ENCODE assay signal across 20 cellular contexts in the genomic region with DNA sequence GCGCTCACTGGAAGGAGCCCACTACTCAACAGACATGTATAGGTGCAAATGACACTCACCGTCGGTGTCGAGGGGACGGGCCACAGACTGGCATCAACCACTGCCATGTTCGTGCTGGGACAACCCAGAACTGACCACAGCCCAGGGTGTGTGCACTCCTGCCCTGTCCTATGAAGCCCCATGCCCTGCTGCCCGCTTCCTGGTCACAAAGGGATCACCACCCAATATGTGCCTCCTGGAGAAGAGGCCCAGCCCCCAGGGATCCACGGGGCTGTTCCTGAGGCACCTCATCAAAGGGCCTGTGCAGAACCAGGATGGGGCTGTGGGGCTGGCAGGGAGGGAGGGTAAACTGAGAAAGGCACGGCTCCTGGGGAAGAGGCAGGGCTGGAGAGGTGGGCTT. TPM values are rescaled to one million over a fixed set of nuclear protein-coding genes. Genes with fewer than 3 reads are reported as not detected.
"Had no signal": no experiment of that assay in that cellular context is flagged by ENCODE, and none has a peak within 500 bp of the region (broad histone marks: within the 10 kb centered on the region; RNA-seq: fewer than 3 reads in every experiment).

No MANE protein-coding gene starts in this region.

- FAIRE-seq: colon, endothelial cell of umbilical vein, kidney, TTC549 had no signal

- H3K27ac ChIP-seq: esophagus squamous epithelium, psoas muscle, thyroid gland had no signal

- H3K27me3 ChIP-seq: esophagus squamous epithelium, thyroid gland had no signal

- H3K4me3 Mint-ChIP-seq: activated CD4-positive, alpha-beta T cell treated with anti-CD3 and anti-CD28 coated beads, Interleukin-2, amount 10 ng/mL, durations not matched to agents 24 days and 14 days; activated naive CD4-positive, alpha-beta T cell treated with anti-CD3 and anti-CD28 coated beads, Interleukin-2, amount 50 U/mL, for 24 hours; nephron progenitor cell; WTC11 had no signal

- H3K27me3 Mint-ChIP-seq: activated CD4-positive, alpha-beta T cell treated with anti-CD3 and anti-CD28 coated beads, Interleukin-2, amount 10 ng/mL, durations not matched to agents 24 days and 14 days; activated naive CD4-positive, alpha-beta T cell treated with anti-CD3 and anti-CD28 coated beads, Interleukin-2, amount 50 U/mL, for 24 hours had no signal

- H3K9me3 Mint-ChIP-seq: activated CD4-positive, alpha-beta T cell treated with anti-CD3 and anti-CD28 coated beads, Interleukin-2, amount 10 ng/mL, durations not matched to agents 24 days and 14 days; activated naive CD4-positive, alpha-beta T cell treated with anti-CD3 and anti-CD28 coated beads, Interleukin-2, amount 50 U/mL, for 24 hours; WTC11 had no signal

- H3K4me3 ChIP-seq: esophagus squamous epithelium, psoas muscle, thyroid gland had no signal

- ATAC-seq: WTC11 had no signal

- H3K9me3 ChIP-seq: esophagus squamous epithelium, psoas muscle, thyroid gland had no signal

- H3K4me1 ChIP-seq: thyroid gland had no signal

- H3K27ac Mint-ChIP-seq: activated naive CD4-positive, alpha-beta T cell treated with anti-CD3 and anti-CD28 coated beads, Interleukin-2, amount 50 U/mL, for 24 hours; nephron progenitor cell; WTC11 had no signal

- H3K36me3 Mint-ChIP-seq: activated naive CD4-positive, alpha-beta T cell treated with anti-CD3 and anti-CD28 coated beads, Interleukin-2, amount 50 U/mL, for 24 hours had no signal

- H3K4me1 Mint-ChIP-seq: WTC11 had no signal

- DNase-seq: activated CD4-positive, alpha-beta T cell treated with anti-CD3 and anti-CD28 coated beads, Interleukin-2, amount 10 ng/mL, durations not matched to agents 24 days and 14 days; activated effector memory CD4-positive, alpha-beta T cell treated with anti-CD3 and anti-CD28 coated beads, Interleukin-2, amount 50 U/mL, for 16 hours; esophagus squamous epithelium; hypothalamus; nephron progenitor cell; occipital lobe; stimulated activated CD4-positive, alpha-beta T cell treated with anti-CD3 and anti-CD28 coated beads, Interleukin-1b, Interleukin-23, amount 100 ng/mL, for 48 hours; thyroid gland had no signal

RNA-seq across cellular contexts. Expression of a gene that starts 43.1 kb away (rescaled TPM):
- total RNA-seq: activated CD4-positive, alpha-beta T cell treated with anti-CD3 and anti-CD28 coated beads, Interleukin-2, amount 10 ng/mL, durations not matched to agents 24 days and 14 days; endothelial cell of umbilical vein; esophagus squamous epithelium; fibroblast of villous mesenchyme; glomerular endothelial cell; mesenteric fat pad; occipital lobe; psoas muscle; T-helper 2 cell treated with Interferon-gamma antibody and Interleukin-4, amounts not matched to agents 100 ng/mL and 5 ng/mL, for 36 hours; thyroid gland; urinary bladder had no signal
- polyA plus RNA-seq: endothelial cell of umbilical vein, psoas muscle, urinary bladder had no signal
